In genomic region chr5:160436017-160436416, GRCh38 we compare ENCODE assay signal across 19 cellular contexts. TPM values are rescaled to one million over a fixed set of nuclear protein-coding genes. Genes with fewer than 3 reads are reported as not detected.
DNase-seq lines count a peak whose midpoint lies in the region; ATAC-seq and TF ChIP-seq lines count a peak whose summit lies in the region.
"Had no signal": no experiment of that assay in that cellular context is flagged by ENCODE, and none has a peak within 500 bp of the region (broad histone marks: within the 10 kb centered on the region; RNA-seq: fewer than 3 reads in every experiment).

No MANE protein-coding gene starts in this region.

- ATAC-seq in stimulated activated naive CD8-positive, alpha-beta T cell treated with anti-CD3 and anti-CD28 coated beads, Interleukin-15, Interleukin-2, amounts not matched to agents 100 U/mL and 50 U/mL, for 24 hours: no peak
- no peak for ATAC-seq in activated naive CD8-positive, alpha-beta T cell treated with anti-CD3 and anti-CD28 coated beads, Interleukin-2, amount 50 U/mL, for 24 hours
- ATAC-seq in memory B cell (ENCODE audit: low read depth): no peak
- ATAC-seq in gastroesophageal sphincter: no peak
- ATAC-seq: HCT116 had no signal

- H4K20me1 ChIP-seq in MM.1S (ENCODE audit: insufficient read depth, low read length): no peaks in the 10 kb centered on the region

- TF ChIP-seq CTCF in MM.1S (IDR thresholded peaks at IDR 0.05; ENCODE audit: low read length) (no peak), gastroesophageal sphincter (IDR thresholded peaks at IDR 0.05) (no peak)

- DNase-seq in stimulated activated naive CD8-positive, alpha-beta T cell treated with anti-CD3 and anti-CD28 coated beads, Interleukin-15, Interleukin-2, amounts not matched to agents 100 U/mL and 50 U/mL, for 24 hours: no peak
- no peak for DNase-seq in activated naive CD8-positive, alpha-beta T cell treated with anti-CD3 and anti-CD28 coated beads, Interleukin-2, amount 50 U/mL, for 24 hours
- DNase-seq in memory B cell (ENCODE audit: low spot score in 2 of 2) (no peak), MM.1S (no peak), RPMI8226 (no peak)
- DNase-seq: 8988T; Caco-2; CD4-positive, alpha-beta T cell; DMS153; DMS79; GDM1; GOT3; H7; HFFc6; IMR-90 had no signal

- H3K79me2 ChIP-seq in MM.1S (ENCODE audit: low read length): no peaks in the 10 kb centered on the region

- no peak overlapping the region for H3K4me3 Mint-ChIP-seq in stimulated activated naive CD8-positive, alpha-beta T cell treated with anti-CD3 and anti-CD28 coated beads, Interleukin-15, Interleukin-2, amounts not matched to agents 100 ng/mL and 50 ng/mL, for 24 hours
- peak overlapping the region; percentile 5 for H3K4me3 Mint-ChIP-seq in activated naive CD8-positive, alpha-beta T cell treated with anti-CD3 and anti-CD28 coated beads, Interleukin-2, amount 50 U/mL, for 24 hours
- H3K4me3 Mint-ChIP-seq in memory B cell: no peak overlapping the region
- H3K4me3 Mint-ChIP-seq: CD4-positive, alpha-beta T cell; HFFc6 had no signal

- H3K4me3 ChIP-seq in MM.1S (ENCODE audit: low read length): no peak overlapping the region
- no peak overlapping the region for H3K4me3 ChIP-seq in gastroesophageal sphincter

- no peaks in the 10 kb centered on the region for H3K9me2 ChIP-seq in MM.1S (replicated peaks; ENCODE audit: insufficient read depth, low read length)

- H3K4me1 ChIP-seq in MM.1S (ENCODE audit: low read length): peaks cover 6% of the 10 kb centered on the region; the same call in 1 of the 2 replicates
- peaks cover 0 to 16% (median 0%) of the 10 kb centered on the region in 3 donors for H3K4me1 ChIP-seq in gastroesophageal sphincter
- H3K4me1 ChIP-seq: Caco-2 had no signal

- no peaks in the 10 kb centered on the region for H3K36me3 Mint-ChIP-seq in stimulated activated naive CD8-positive, alpha-beta T cell treated with anti-CD3 and anti-CD28 coated beads, Interleukin-15, Interleukin-2, amounts not matched to agents 100 ng/mL and 50 ng/mL, for 24 hours (ENCODE audit: low read depth)
- peaks cover 3% of the 10 kb centered on the region for H3K36me3 Mint-ChIP-seq in activated naive CD8-positive, alpha-beta T cell treated with anti-CD3 and anti-CD28 coated beads, Interleukin-2, amount 50 U/mL, for 24 hours (ENCODE audit: low read depth)
- no peaks in the 10 kb centered on the region for H3K36me3 Mint-ChIP-seq in memory B cell

- H3K9me3 ChIP-seq in MM.1S (replicated peaks; ENCODE audit: insufficient read depth, low read length) (no peaks in the 10 kb centered on the region), gastroesophageal sphincter (no peaks in the 10 kb centered on the region)
- H3K9me3 ChIP-seq: Caco-2 had no signal

- H2AFZ ChIP-seq in MM.1S (ENCODE audit: low read length): no peak overlapping the region

- WGBS in gastroesophageal sphincter (ENCODE audit: low coverage in 1 of 2), 2 donors: 94 to 100% methylated on average over 3 to 4 of the region's 4 CpGs

- H3K27me3 Mint-ChIP-seq in stimulated activated naive CD8-positive, alpha-beta T cell treated with anti-CD3 and anti-CD28 coated beads, Interleukin-15, Interleukin-2, amounts not matched to agents 100 ng/mL and 50 ng/mL, for 24 hours: peaks cover 5% of the 10 kb centered on the region
- H3K27me3 Mint-ChIP-seq in activated naive CD8-positive, alpha-beta T cell treated with anti-CD3 and anti-CD28 coated beads, Interleukin-2, amount 50 U/mL, for 24 hours: peaks cover 5% of the 10 kb centered on the region
- H3K27me3 Mint-ChIP-seq in memory B cell: peaks cover 2% of the 10 kb centered on the region

- H3K27ac Mint-ChIP-seq in stimulated activated naive CD8-positive, alpha-beta T cell treated with anti-CD3 and anti-CD28 coated beads, Interleukin-15, Interleukin-2, amounts not matched to agents 100 ng/mL and 50 ng/mL, for 24 hours: peak overlapping the region; percentile 31
- H3K27ac Mint-ChIP-seq in activated naive CD8-positive, alpha-beta T cell treated with anti-CD3 and anti-CD28 coated beads, Interleukin-2, amount 50 U/mL, for 24 hours: peak overlapping the region; percentile 75
- peak overlapping the region; percentile 3 for H3K27ac Mint-ChIP-seq in memory B cell
- H3K27ac Mint-ChIP-seq: CD4-positive, alpha-beta T cell; HFFc6 had no signal

- H3K27ac ChIP-seq in MM.1S (ENCODE audit: low read length) (no peak overlapping the region), gastroesophageal sphincter (no peak overlapping the region)
- H3K27ac ChIP-seq: C4-2B had no signal

- H3K27me3 ChIP-seq in MM.1S (replicated peaks; ENCODE audit: insufficient read depth, low read length) (no peaks in the 10 kb centered on the region), gastroesophageal sphincter (peaks cover 6% of the 10 kb centered on the region)

- no peak for TF ChIP-seq POLR2A in gastroesophageal sphincter (IDR thresholded peaks at IDR 0.05)

- H3K36me3 ChIP-seq in MM.1S (replicated peaks; ENCODE audit: insufficient read depth, low read length): no peaks in the 10 kb centered on the region
- no peaks in the 10 kb centered on the region for H3K36me3 ChIP-seq in gastroesophageal sphincter

- H3F3A ChIP-seq in MM.1S (ENCODE audit: insufficient read depth, low read length): 0 out of 2 replicates have a peak, but pooled peaks cover 2% of the 10 kb centered on the region

- TF ChIP-seq EP300 in gastroesophageal sphincter (IDR thresholded peaks at IDR 0.05): no peak

- H3K4me2 ChIP-seq in MM.1S (ENCODE audit: low read depth, low read length): no peak overlapping the region

- H3K9me3 Mint-ChIP-seq in stimulated activated naive CD8-positive, alpha-beta T cell treated with anti-CD3 and anti-CD28 coated beads, Interleukin-15, Interleukin-2, amounts not matched to agents 100 ng/mL and 50 ng/mL, for 24 hours: no peaks in the 10 kb centered on the region
- H3K9me3 Mint-ChIP-seq in activated naive CD8-positive, alpha-beta T cell treated with anti-CD3 and anti-CD28 coated beads, Interleukin-2, amount 50 U/mL, for 24 hours: no peaks in the 10 kb centered on the region
- no peaks in the 10 kb centered on the region for H3K9me3 Mint-ChIP-seq in memory B cell
- H3K9me3 Mint-ChIP-seq: CD4-positive, alpha-beta T cell; HFFc6 had no signal

- peaks cover 59% of the 10 kb centered on the region for H3K4me1 Mint-ChIP-seq in stimulated activated naive CD8-positive, alpha-beta T cell treated with anti-CD3 and anti-CD28 coated beads, Interleukin-15, Interleukin-2, amounts not matched to agents 100 ng/mL and 50 ng/mL, for 24 hours (ENCODE audit: low read depth)
- H3K4me1 Mint-ChIP-seq in activated naive CD8-positive, alpha-beta T cell treated with anti-CD3 and anti-CD28 coated beads, Interleukin-2, amount 50 U/mL, for 24 hours: peaks cover 57% of the 10 kb centered on the region
- peaks cover 31% of the 10 kb centered on the region for H3K4me1 Mint-ChIP-seq in memory B cell

- H3K9ac ChIP-seq in MM.1S (ENCODE audit: low read length): no peak overlapping the region

RNA-seq across cellular contexts. Expression of gene PTTG1, which starts 14.4 kb away (rescaled TPM):
- 10 to 100 TPM in 1 of 4 donors, 1 to 10 TPM in 3; 3.5 to 31.8 (median 4.8) TPM for total RNA-seq in gastroesophageal sphincter

RNA-seq across cellular contexts. Expression of gene SLU7, which starts 17.1 kb away (rescaled TPM):
- 100 to 1,000 TPM in 1 of 4 donors, 10 to 100 TPM in 3; 52.6 to 133 (median 88.3) TPM for total RNA-seq in gastroesophageal sphincter

RNA-seq across cellular contexts. Expression of gene FAM200C, which starts 36.2 kb away (rescaled TPM):
- total RNA-seq in gastroesophageal sphincter: 1 to 10 TPM; 3.5 to 9.5 (median 6.8) TPM

Comparison
In these comparisons a context has a peak if more than half of its experiments do, and no peak if none do; other contexts are left out.
1. H3K27ac Mint-ChIP-seq: peak in every context shown above with its lines; median percentile 75 in activated naive CD8-positive, alpha-beta T cell treated with anti-CD3 and anti-CD28 coated beads, Interleukin-2, amount 50 U/mL, for 24 hours; 31 in stimulated activated naive CD8-positive, alpha-beta T cell treated with anti-CD3 and anti-CD28 coated beads, Interleukin-15, Interleukin-2, amounts not matched to agents 100 ng/mL and 50 ng/mL, for 24 hours; 3 in memory B cell.